Comparison of ENCODE assay signal across 18 cellular contexts in the genomic region with DNA sequence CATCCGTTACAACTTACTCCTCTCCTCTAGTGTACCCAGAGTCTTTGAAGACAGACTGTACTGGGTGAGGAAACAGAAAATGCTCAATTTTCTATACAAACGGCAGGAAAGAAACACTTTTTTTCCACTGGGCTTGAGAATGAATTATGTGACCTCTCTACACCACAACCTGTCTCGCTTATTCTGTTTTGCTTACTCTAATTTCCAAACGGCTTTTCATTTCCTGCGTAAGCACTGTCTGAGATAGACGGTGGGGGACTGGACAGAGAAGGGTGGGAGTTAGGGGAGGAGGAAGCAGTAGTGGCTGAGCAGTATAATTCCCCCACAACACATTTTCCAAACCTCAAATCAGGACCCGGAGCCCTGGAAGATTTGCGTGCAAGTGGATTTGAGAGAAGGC.
"Had no signal": no experiment of that assay in that cellular context is flagged by ENCODE, and none has a peak within 500 bp of the region (broad histone marks: within the 10 kb centered on the region; RNA-seq: fewer than 3 reads in every experiment).

No MANE protein-coding gene starts in this region.

- H3K9me3 Mint-ChIP-seq: effector memory CD8-positive, alpha-beta T cell had no signal

- H3K27ac Mint-ChIP-seq: effector memory CD8-positive, alpha-beta T cell had no signal

- H3K4me3 Mint-ChIP-seq: effector memory CD8-positive, alpha-beta T cell; neural crest cell had no signal

- DNase-seq: activated CD8-positive, alpha-beta memory T cell treated with anti-CD3 and anti-CD28 coated beads for 24 hours; activated effector memory CD4-positive, alpha-beta T cell treated with Interleukin-2 at 50 U/mL for 16 hours; dermis blood vessel endothelial cell; effector memory CD8-positive, alpha-beta T cell; foreskin keratinocyte; glutamatergic neuron; mesendoderm; psoas muscle; right lobe of liver; SJCRH30; stimulated activated CD4-positive, alpha-beta T cell treated with anti-CD3 and anti-CD28 coated beads, Interleukin-4, amount 100 ng/mL, for 4 hours; stimulated activated CD8-positive, alpha-beta memory T cell treated with anti-CD3 and anti-CD28 coated beads, Interleukin-4, amount 100 ng/mL, for 48 hours; stimulated activated naive CD4-positive, alpha-beta T cell treated with Interleukin-2 at 50 U/mL for 16 hours; T-helper 9 cell; trophoblast cell had no signal

- H3K4me2 ChIP-seq: smooth muscle cell had no signal

- H3K27me3 ChIP-seq: foreskin keratinocyte, right lobe of liver, SJCRH30 had no signal

- ATAC-seq: effector memory CD8-positive, alpha-beta T cell; foreskin keratinocyte; psoas muscle; right lobe of liver had no signal

- H3K4me1 ChIP-seq: foreskin keratinocyte, psoas muscle, right lobe of liver, suprapubic skin had no signal

- H3K4me3 ChIP-seq: psoas muscle, right lobe of liver, SJCRH30, smooth muscle cell, suprapubic skin had no signal

- H3K27ac ChIP-seq: foreskin keratinocyte, psoas muscle, right lobe of liver, SJCRH30, suprapubic skin had no signal

- H3K36me3 ChIP-seq: right lobe of liver, SJCRH30, suprapubic skin had no signal

- H3K9me3 ChIP-seq: psoas muscle, right lobe of liver, SJCRH30, suprapubic skin had no signal
